Comparison of ENCODE assay signal across 1 cellular context in the genomic region with DNA sequence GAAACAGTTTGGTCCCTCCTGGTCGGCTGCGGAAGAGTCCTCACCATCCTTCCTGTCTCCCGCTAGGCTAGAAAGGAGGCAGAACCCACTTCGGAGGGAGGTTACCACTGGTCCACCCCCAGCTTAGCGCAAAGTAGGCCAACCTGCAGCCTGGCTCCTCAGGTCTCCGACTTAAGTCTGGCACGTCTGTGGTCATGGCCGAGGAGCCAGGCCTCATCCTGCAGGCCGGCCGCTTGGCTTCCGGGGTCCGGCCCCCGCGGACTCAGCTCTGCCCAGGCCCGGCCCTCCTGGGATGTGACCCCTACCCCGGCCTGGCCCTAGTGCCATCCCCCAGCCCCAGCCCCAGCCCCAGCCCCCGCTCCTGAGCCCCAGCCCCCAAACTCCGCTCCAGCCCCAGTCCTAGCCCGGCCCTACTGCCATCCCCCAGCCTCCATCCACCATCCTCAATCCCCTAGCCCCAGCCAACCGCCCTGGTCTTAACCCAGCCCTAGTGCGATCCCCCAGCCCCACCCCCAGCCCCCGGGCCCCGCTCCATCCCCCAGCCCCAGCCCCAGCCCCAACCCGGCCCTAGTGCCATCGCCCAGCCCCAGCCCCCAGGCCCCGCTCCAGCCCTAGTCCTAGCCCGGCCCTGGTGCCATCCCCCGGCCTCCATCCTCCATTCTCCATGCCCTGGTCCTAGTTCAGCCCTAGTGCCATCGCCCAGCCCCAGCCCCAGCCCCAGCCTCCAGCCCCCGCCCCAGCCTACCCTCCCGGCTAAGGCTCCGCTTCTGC.
TF ChIP-seq lines count a peak whose summit lies in the region.

No MANE protein-coding gene starts in this region.

TF ChIP-seq in H1, 55 proteins besides CTCF, POLR2A, EP300 and RAD21:
- TF ChIP-seq TAF7 (optimal IDR thresholded peaks at IDR 0.05; ENCODE audit: borderline replicate concordance, low read depth, low read length) (no peak), HDAC2 (IDR thresholded peaks at IDR 0.05; ENCODE audit: borderline replicate concordance in 1 of 2, low read depth in 2 of 2, low read length in 2 of 2) (no peak), SP2 (IDR thresholded peaks at IDR 0.05; ENCODE audit: low read length) (no peak), SIX5 (IDR thresholded peaks at IDR 0.05; ENCODE audit: low read depth, low read length) (no peak), JUN (IDR thresholded peaks at IDR 0.05; ENCODE audit: low read depth, low read length) (no peak), RNF2 (IDR thresholded peaks at IDR 0.05; ENCODE audit: borderline replicate concordance, low read depth, low read length, missing control alignments, poor library complexity, severe bottlenecking) (no peak), CEBPB (IDR thresholded peaks at IDR 0.05; ENCODE audit: low read depth, low read length) (no peak), TBP (IDR thresholded peaks at IDR 0.05; ENCODE audit: low read depth, low read length) (no peak; the same call in 1 of the 2 replicates), TCF12 (IDR thresholded peaks at IDR 0.05; ENCODE audit: low read depth, low read length) (no peak), BACH1 (IDR thresholded peaks at IDR 0.05; ENCODE audit: low read length) (no peak), SP1 (IDR thresholded peaks at IDR 0.05; ENCODE audit: low read depth, low read length) (no peak), NRF1 (IDR thresholded peaks at IDR 0.05; ENCODE audit: low read depth, low read length) (no peak), JUND (IDR thresholded peaks at IDR 0.05; ENCODE audit: low read length) (no peak)
- TF ChIP-seq, protein P1, sequence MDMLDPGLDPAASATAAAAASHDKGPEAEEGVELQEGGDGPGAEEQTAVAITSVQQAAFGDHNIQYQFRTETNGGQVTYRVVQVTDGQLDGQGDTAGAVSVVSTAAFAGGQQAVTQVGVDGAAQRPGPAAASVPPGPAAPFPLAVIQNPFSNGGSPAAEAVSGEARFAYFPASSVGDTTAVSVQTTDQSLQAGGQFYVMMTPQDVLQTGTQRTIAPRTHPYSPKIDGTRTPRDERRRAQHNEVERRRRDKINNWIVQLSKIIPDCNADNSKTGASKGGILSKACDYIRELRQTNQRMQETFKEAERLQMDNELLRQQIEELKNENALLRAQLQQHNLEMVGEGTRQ (IDR thresholded peaks at IDR 0.05; ENCODE audit: low read length): no peak
TF ChIP-seq in H1: peak in this region for 0.
